Comparison of ENCODE assay signal across 1 cellular context in genomic region chr3:129732200-129732876, GRCh38.
TF ChIP-seq lines count a peak whose summit lies in the region.

No MANE protein-coding gene starts in this region.

TF ChIP-seq in H1, 55 proteins besides CTCF, POLR2A, EP300 and RAD21:
- no peak for TF ChIP-seq GTF2F1 (IDR thresholded peaks at IDR 0.05; ENCODE audit: borderline replicate concordance, low read depth, low read length)
- no peak for TF ChIP-seq SIRT6 (IDR thresholded peaks at IDR 0.05; ENCODE audit: low read length)
- no peak for TF ChIP-seq E2F6 (IDR thresholded peaks at IDR 0.05)
- no peak for TF ChIP-seq POU5F1 (IDR thresholded peaks at IDR 0.05; ENCODE audit: low read depth, low read length)
